Comparison of ENCODE assay signal across 1 cellular context in genomic region chr7:71615017-71615416, GRCh38.
TF ChIP-seq lines count a peak whose summit lies in the region.

No MANE protein-coding gene starts in this region.

TF ChIP-seq in K562, 482 proteins besides CTCF, POLR2A, EP300 and RAD21 (continued from another document):
- no peak for TF ChIP-seq ZNF518B (CRISPR knock-in tag; IDR thresholded peaks at IDR 0.05)
- no peak for TF ChIP-seq CHCHD3 (CRISPR knock-in tag; IDR thresholded peaks at IDR 0.05)
- no peak for TF ChIP-seq MAFK (IDR thresholded peaks at IDR 0.05; ENCODE audit: low read length)
- TF ChIP-seq ZNF830 (CRISPR knock-in tag; IDR thresholded peaks at IDR 0.05): no peak
- TF ChIP-seq ZNF639 (CRISPR knock-in tag; conservative IDR thresholded peaks at IDR 0.05 in 1 of 2, IDR thresholded peaks at IDR 0.05 in 1 of 2): no peak
- no peak for TF ChIP-seq MTA2 (IDR thresholded peaks at IDR 0.05; ENCODE audit: low read depth)
